1 cellular context compared by ENCODE assay signal in genomic region chr1:223521150-223521549, GRCh38.
TF ChIP-seq lines count a peak whose summit lies in the region.

No MANE protein-coding gene starts in this region.

TF ChIP-seq in K562, 482 proteins besides CTCF, POLR2A, EP300 and RAD21 (continued from another document):
- TF ChIP-seq ZMIZ1 (IDR thresholded peaks at IDR 0.05; ENCODE audit: low read depth in 2 of 2, low read length in 2 of 2): no peak
- peak; percentile 38; the same call in 1 of the 2 replicates for TF ChIP-seq SMARCA5 (IDR thresholded peaks at IDR 0.05)
- no peak for TF ChIP-seq ZNF3 (CRISPR knock-in tag; IDR thresholded peaks at IDR 0.05)
- TF ChIP-seq GTF2F1 (IDR thresholded peaks at IDR 0.05; ENCODE audit: low read depth, low read length): no peak
- peak; percentile 97 for TF ChIP-seq RBM25 (IDR thresholded peaks at IDR 0.05; ENCODE audit: low read depth, low read length, severe bottlenecking)
- no peak for TF ChIP-seq TEAD2 (tag; IDR thresholded peaks at IDR 0.05)
- no peak for TF ChIP-seq ZKSCAN3 (CRISPR knock-in tag; IDR thresholded peaks at IDR 0.05)
- peak; percentile 42; the same call in 1 of the 2 replicates for TF ChIP-seq ADNP (tag; IDR thresholded peaks at IDR 0.05)
- 0 out of 4 replicates have a peak, but pooled peaks of 1 of the 2 experiments have one; percentile 18 for TF ChIP-seq MAZ (CRISPR knock-in tag; conservative IDR thresholded peaks at IDR 0.05 in 1 of 2, IDR thresholded peaks at IDR 0.05 in 1 of 2)
- TF ChIP-seq ZNF143 (CRISPR knock-in tag; IDR thresholded peaks at IDR 0.05): no peak
